Comparison of ENCODE assay signal across 23 cellular contexts in genomic region chr3:192608756-192609155, GRCh38.
"Had no signal": no experiment of that assay in that cellular context is flagged by ENCODE, and none has a peak within 500 bp of the region (broad histone marks: within the 10 kb centered on the region; RNA-seq: fewer than 3 reads in every experiment).

No MANE protein-coding gene starts in this region.

- H3K27ac ChIP-seq: KMS-11, SK-N-MC had no signal

- H3K4me3 ChIP-seq: SK-N-MC had no signal

- ATAC-seq: activated naive CD4-positive, alpha-beta T cell treated with anti-CD3 and anti-CD28 coated beads, Interleukin-2, amount 50 U/mL, for 72 hours; activated naive CD8-positive, alpha-beta T cell treated with anti-CD3 and anti-CD28 coated beads, Interleukin-2, amount 50 U/mL, for 24 hours; activated T-cell treated with anti-CD3 and anti-CD28 coated beads, Interleukin-2, amount 50 U/mL, for 4 hours; T-cell had no signal

- DNase-seq: activated CD4-positive, alpha-beta memory T cell treated with anti-CD3 and anti-CD28 coated beads for 36 hours; activated CD4-positive, alpha-beta T cell treated with anti-CD3 and anti-CD28 coated beads, Interleukin-2, amount 10 ng/mL, durations not matched to agents 7 days and 5 days; activated CD4-positive, CD25-positive, alpha-beta regulatory T cell; activated CD8-positive, alpha-beta memory T cell treated with anti-CD3 and anti-CD28 coated beads for 24 hours; activated effector memory CD4-positive, alpha-beta T cell treated with anti-CD3 and anti-CD28 coated beads, Interleukin-2, amount 50 U/mL, for 16 hours; activated naive CD4-positive, alpha-beta T cell treated with Interleukin-2 at 50 U/mL for 16 hours; activated naive CD8-positive, alpha-beta T cell treated with anti-CD3 and anti-CD28 coated beads, Interleukin-2, amount 50 U/mL, for 24 hours; activated T-cell treated with anti-CD3 and anti-CD28 coated beads, Interleukin-2, amount 50 U/mL, for 4 hours; amniotic stem cell; cerebellar nuclear complex; NCI-H1092; NCI-H1417; NCI-H1930; NCI-H2107; NCI-H2171 treated with DMSO at 0.1 percent for 48 hours; NCI-H226; NCI-H526; T-cell; T-helper 2 cell; T1000 had no signal
